ENCODE assay signal across 36 cellular contexts in genomic region chr3:41101231-41101630, GRCh38.
"Had no signal": no experiment of that assay in that cellular context is flagged by ENCODE, and none has a peak within 500 bp of the region (broad histone marks: within the 10 kb centered on the region; RNA-seq: fewer than 3 reads in every experiment).

No MANE protein-coding gene starts in this region.

- H3K4me3 Mint-ChIP-seq: activated CD4-positive, alpha-beta memory T cell treated with anti-CD3 and anti-CD28 coated beads for 36 hours; activated naive CD8-positive, alpha-beta T cell treated with anti-CD3 and anti-CD28 coated beads for 36 hours; activated T-cell treated with anti-CD3 and anti-CD28 coated beads, Interleukin-2, amount 50 U/mL, for 4 hours; activated T-helper 1 cell treated with anti-CD3 and anti-CD28 coated beads, Interleukin-12 subunit alpha, Interleukin-12 subunit beta, Interleukin-2, Interleukin-4 antibody, amounts not matched to agents 30 ng/mL and 10 ng/mL and 1 ng/mL, durations not matched to agents 14 hours and 24 hours and 36 hours; central memory CD8-positive, alpha-beta T cell had no signal

- H3K9me3 Mint-ChIP-seq: activated CD4-positive, alpha-beta memory T cell treated with anti-CD3 and anti-CD28 coated beads for 36 hours; activated naive CD8-positive, alpha-beta T cell treated with anti-CD3 and anti-CD28 coated beads for 36 hours; activated T-cell treated with anti-CD3 and anti-CD28 coated beads, Interleukin-2, amount 50 U/mL, for 4 hours; activated T-helper 1 cell treated with anti-CD3 and anti-CD28 coated beads, Interleukin-12 subunit alpha, Interleukin-12 subunit beta, Interleukin-2, Interleukin-4 antibody, amounts not matched to agents 30 ng/mL and 10 ng/mL and 1 ng/mL, durations not matched to agents 14 hours and 24 hours and 36 hours had no signal

- H3K27me3 Mint-ChIP-seq: activated CD4-positive, alpha-beta memory T cell treated with anti-CD3 and anti-CD28 coated beads for 36 hours; activated naive CD8-positive, alpha-beta T cell treated with anti-CD3 and anti-CD28 coated beads for 36 hours had no signal

- H3K4me2 ChIP-seq: PC-9 had no signal

- H3K27ac Mint-ChIP-seq: activated CD4-positive, alpha-beta memory T cell treated with anti-CD3 and anti-CD28 coated beads for 36 hours; activated naive CD8-positive, alpha-beta T cell treated with anti-CD3 and anti-CD28 coated beads for 36 hours; activated T-helper 1 cell treated with anti-CD3 and anti-CD28 coated beads, Interleukin-12 subunit alpha, Interleukin-12 subunit beta, Interleukin-2, Interleukin-4 antibody, amounts not matched to agents 30 ng/mL and 10 ng/mL and 1 ng/mL, durations not matched to agents 14 hours and 24 hours and 36 hours had no signal

- FAIRE-seq: RCC 7860 had no signal

- H3K27me3 ChIP-seq: brain microvascular endothelial cell, cardiac muscle cell had no signal

- H3K27ac ChIP-seq: brain microvascular endothelial cell, cardiac muscle cell, PC-9, RWPE1, VCaP had no signal

- H3K36me3 ChIP-seq: brain microvascular endothelial cell, cardiac muscle cell had no signal

- H3K36me3 Mint-ChIP-seq: activated CD4-positive, alpha-beta memory T cell treated with anti-CD3 and anti-CD28 coated beads for 36 hours; activated naive CD8-positive, alpha-beta T cell treated with anti-CD3 and anti-CD28 coated beads for 36 hours had no signal

- H2AFZ ChIP-seq: PC-9 had no signal

- DNase-seq: activated CD4-positive, alpha-beta memory T cell treated with anti-CD3 and anti-CD28 coated beads for 36 hours; activated CD4-positive, alpha-beta T cell treated with anti-CD3 and anti-CD28 coated beads, Interleukin-2, amount 50 U/mL, for 1 hour; activated CD8-positive, alpha-beta memory T cell treated with anti-CD3 and anti-CD28 coated beads, Interleukin-2, amount 50 U/mL, for 4 hours; activated effector memory CD4-positive, alpha-beta T cell treated with Interleukin-2 at 50 U/mL for 16 hours; activated naive CD4-positive, alpha-beta T cell; activated naive CD4-positive, alpha-beta T cell treated with anti-CD3 and anti-CD28 coated beads, Interleukin-2, amount 50 U/mL, for 16 hours; activated naive CD8-positive, alpha-beta T cell treated with anti-CD3 and anti-CD28 coated beads for 36 hours; activated T-cell treated with anti-CD3 and anti-CD28 coated beads for 4 hours; activated T-cell treated with anti-CD3 and anti-CD28 coated beads, Interleukin-2, amount 50 U/mL, for 4 hours; amniotic stem cell; aorta; brain microvascular endothelial cell; Karpas-422; KBM-7; NCI-H1048; NCI-H1105 treated with DMSO at 0.1 percent for 48 hours; NCI-H1436; NCI-H1694; NCI-H1930; NCI-H2081 treated with DMSO at 0.1 percent for 48 hours; NCI-H345; NCI-H526; NCI-H748 treated with DMSO at 0.1 percent for 48 hours; NK-92 treated with Interleukin-12 subunit alpha and Interleukin-12 subunit beta, amount 100 ng/mL, for 24 hours; PC-9; Right ventricle myocardium superior; SW 1271; T-helper 1 cell; T-helper 2 cell; T-helper 9 cell had no signal

- ATAC-seq: activated T-cell treated with anti-CD3 and anti-CD28 coated beads, Interleukin-2, amount 50 U/mL, for 4 hours had no signal

- H3K4me3 ChIP-seq: cardiac muscle cell, PC-9 had no signal

- H3K4me1 Mint-ChIP-seq: activated naive CD8-positive, alpha-beta T cell treated with anti-CD3 and anti-CD28 coated beads for 36 hours had no signal
